ENCODE assay signal across 21 cellular contexts in genomic region chr2:16716944-16717343, GRCh38. TPM values are rescaled to one million over a fixed set of nuclear protein-coding genes. Genes with fewer than 3 reads are reported as not detected.
A peak's percentile ranks its signal among the peaks of the same experiment; 100 is the strongest.
DNase-seq lines count a peak whose midpoint lies in the region; ATAC-seq and TF ChIP-seq lines count a peak whose summit lies in the region.
"Had no signal": no experiment of that assay in that cellular context is flagged by ENCODE, and none has a peak within 500 bp of the region (broad histone marks: within the 10 kb centered on the region; RNA-seq: fewer than 3 reads in every experiment).

No MANE protein-coding gene starts in this region.

- no peak overlapping the region for H2AK5ac ChIP-seq in H9 (ENCODE audit: insufficient read length, low read length)

- DNase-seq in Right ventricle myocardium superior (peak; percentile 56), right atrium auricular region (ENCODE audit: low spot score) (no peak), glutamatergic neuron (no peak), neural crest cell (ENCODE audit: low read depth, low spot score) (no peak), upper lobe of left lung (no peak), H9 (no peak), foreskin keratinocyte (no peak), Kasumi-1 (lab: John Stamatoyannopoulos, UW) (no peak)
- DNase-seq: 8988T; C1 segment of cervical spinal cord; Calu3; CD8-positive, alpha-beta memory T cell; DMS153; GM23248; Karpas-422; NCI-H1417; NCI-H1694 treated with DMSO at 0.1 percent for 48 hours; NCI-H2081 treated with DMSO at 0.1 percent for 48 hours; NCI-H446; NCI-H526 treated with DMSO at 0.1 percent for 48 hours had no signal

- WGBS in upper lobe of left lung, 2 donors: 88 to 92% methylated on average over 1 to 4 of the region's 4 CpGs
- WGBS in H9 (ENCODE audit: extremely low coverage, insufficient read length, low lambda C conversion rate): no CpG with 5 or more reads among the region's 4 CpGs

- no peak overlapping the region for H3K56ac ChIP-seq in H9 (ENCODE audit: insufficient read length, low read depth, low read length)

- no peaks in the 10 kb centered on the region for H4K20me1 ChIP-seq in H9 (ENCODE audit: control insufficient read depth, insufficient read depth, insufficient read length)

- H2BK20ac ChIP-seq in H9 (ENCODE audit: low read depth, low read length, poor library complexity, severe bottlenecking): no peak overlapping the region

- no peaks in the 10 kb centered on the region for H3K79me1 ChIP-seq in H9 (ENCODE audit: insufficient read depth, low read depth, low read length, poor library complexity, severe bottlenecking)

- no peak overlapping the region for H3K18ac ChIP-seq in H9 (ENCODE audit: insufficient read length, low read depth, low read length)

- TF ChIP-seq CTCF in right atrium auricular region (IDR thresholded peaks at IDR 0.05): no peak
- no peak for TF ChIP-seq CTCF in glutamatergic neuron (IDR thresholded peaks at IDR 0.05; ENCODE audit: partially characterized antibody, unreplicated experiment)
- TF ChIP-seq CTCF in neural crest cell (conservative IDR thresholded peaks at IDR 0.05): no peak
- no peak for TF ChIP-seq CTCF in upper lobe of left lung (IDR thresholded peaks at IDR 0.05)
- TF ChIP-seq CTCF in H9 (conservative IDR thresholded peaks at IDR 0.05): no peak
- TF ChIP-seq CTCF in foreskin keratinocyte (conservative IDR thresholded peaks at IDR 0.05): no peak

- no peak overlapping the region for H2BK5ac ChIP-seq in H9 (ENCODE audit: insufficient read length, low read length)

- H3K9ac ChIP-seq in H9 (ENCODE audit: extremely low read depth, insufficient read length, low read length): no peak overlapping the region
- H3K9ac ChIP-seq: GM23248 had no signal

- H3K27ac Mint-ChIP-seq in glutamatergic neuron (ENCODE audit: unreplicated experiment): peak overlapping the region; percentile 16
- H3K27ac Mint-ChIP-seq in neural crest cell (ENCODE audit: unreplicated experiment): peak overlapping the region; percentile 64
- peak overlapping the region in 1 of 3 experiments; percentile 46; a peak in 1 of 7 replicates for H3K27ac Mint-ChIP-seq in H9

- no peak overlapping the region for H2BK120ac ChIP-seq in H9 (ENCODE audit: low read depth, low read length, poor library complexity, severe bottlenecking)

- H3K4me3 ChIP-seq in right atrium auricular region: no peak overlapping the region
- H3K4me3 ChIP-seq in upper lobe of left lung: no peak overlapping the region
- H3K4me3 ChIP-seq: GM23248 had no signal

- H3K4me3 Mint-ChIP-seq in glutamatergic neuron (ENCODE audit: unreplicated experiment) (no peak overlapping the region), neural crest cell (no peak overlapping the region), H9 (no peak overlapping the region)
- H3K4me3 Mint-ChIP-seq: CD8-positive, alpha-beta memory T cell had no signal

- H3T11ph ChIP-seq in H9 (ENCODE audit: low read length): no peak overlapping the region

- H4K5ac ChIP-seq in H9 (ENCODE audit: insufficient read length, low read depth, low read length): no peak overlapping the region

- no peak for TF ChIP-seq POLR2A in upper lobe of left lung (IDR thresholded peaks at IDR 0.05)

- no peak overlapping the region for H3K23ac ChIP-seq in H9 (ENCODE audit: insufficient read length, low read depth, low read length)

- H2BK12ac ChIP-seq in H9 (ENCODE audit: insufficient read length, low read depth, low read length): no peak overlapping the region

- H3K36me3 ChIP-seq in right atrium auricular region (no peaks in the 10 kb centered on the region), upper lobe of left lung (no peaks in the 10 kb centered on the region)

- H3K23me2 ChIP-seq in H9 (ENCODE audit: insufficient read length, low read depth, low read length, poor library complexity, severe bottlenecking): no peaks in the 10 kb centered on the region

- H3K14ac ChIP-seq in H9 (ENCODE audit: insufficient read depth, low read length): no peak overlapping the region

- H3K4me2 ChIP-seq in H9 (ENCODE audit: insufficient read depth, insufficient read length, low read length): no peak overlapping the region

- no peak for TF ChIP-seq EP300 in upper lobe of left lung (IDR thresholded peaks at IDR 0.05)

- no peak overlapping the region for H4K8ac ChIP-seq in H9 (replicated peaks; ENCODE audit: insufficient read length, low read depth, low read length)

- H3K27me3 Mint-ChIP-seq in glutamatergic neuron (ENCODE audit: unreplicated experiment): peaks cover 4% of the 10 kb centered on the region
- no peaks in the 10 kb centered on the region for H3K27me3 Mint-ChIP-seq in neural crest cell (ENCODE audit: low read depth)
- no peaks in the 10 kb centered on the region for H3K27me3 Mint-ChIP-seq in H9 (ENCODE audit: low read depth)

- H4K91ac ChIP-seq in H9 (ENCODE audit: insufficient read length, low read depth, low read length): no peak overlapping the region

- H3K4me1 ChIP-seq in right atrium auricular region (peaks cover 0 to 31% of the 10 kb centered on the region in 2 donors), upper lobe of left lung (peaks cover 0 to 7% (median 0%) of the 10 kb centered on the region in 4 donors), H9 (ENCODE audit: insufficient read depth, low read length) (no peaks in the 10 kb centered on the region), foreskin keratinocyte (no peaks in the 10 kb centered on the region)

- H3K79me2 ChIP-seq in H9 (ENCODE audit: insufficient read depth, low read length): no peaks in the 10 kb centered on the region

- H3K36me3 Mint-ChIP-seq in glutamatergic neuron (ENCODE audit: unreplicated experiment) (no peaks in the 10 kb centered on the region), neural crest cell (ENCODE audit: low read depth) (no peaks in the 10 kb centered on the region), H9 (ENCODE audit: insufficient read depth in 1 of 3, low read depth in 3 of 3) (no peaks in the 10 kb centered on the region)
- H3K36me3 Mint-ChIP-seq: CD8-positive, alpha-beta memory T cell had no signal

- H3K9me3 Mint-ChIP-seq in glutamatergic neuron (ENCODE audit: unreplicated experiment) (no peaks in the 10 kb centered on the region), neural crest cell (no peaks in the 10 kb centered on the region), H9 (no peaks in the 10 kb centered on the region; a peak in 1 of 5 replicates)

- H3K27ac ChIP-seq in right atrium auricular region (no peak overlapping the region), upper lobe of left lung (no peak overlapping the region), H9 (ENCODE audit: insufficient read length, low read depth, low read length) (no peak overlapping the region), foreskin keratinocyte (no peak overlapping the region)
- H3K27ac ChIP-seq: GM23248 had no signal

- no peaks in the 10 kb centered on the region for H3K27me3 ChIP-seq in right atrium auricular region
- no peaks in the 10 kb centered on the region for H3K27me3 ChIP-seq in upper lobe of left lung
- no peaks in the 10 kb centered on the region for H3K27me3 ChIP-seq in H9 (ENCODE audit: insufficient read depth, low read length)
- H3K27me3 ChIP-seq in foreskin keratinocyte: no peaks in the 10 kb centered on the region

- no peak overlapping the region for H2AFZ ChIP-seq in H9 (ENCODE audit: low read length)
- H2AFZ ChIP-seq: GM23248 had no signal

- H3K4me1 Mint-ChIP-seq in glutamatergic neuron (ENCODE audit: low read depth, unreplicated experiment): peaks cover 27% of the 10 kb centered on the region
- peaks cover 27% of the 10 kb centered on the region for H3K4me1 Mint-ChIP-seq in neural crest cell
- no peaks in the 10 kb centered on the region; a peak in 1 of 4 replicates for H3K4me1 Mint-ChIP-seq in H9
- H3K4me1 Mint-ChIP-seq: CD8-positive, alpha-beta memory T cell had no signal

- ATAC-seq in Right ventricle myocardium superior (ENCODE audit: poor library complexity) (peak; percentile 42), upper lobe of left lung (ENCODE audit: low FRiP score in 2 of 2) (peak; percentile 5 to 12), foreskin keratinocyte (no peak)

- H3K4ac ChIP-seq in H9 (ENCODE audit: low read depth, low read length): no peak overlapping the region

- H2BK15ac ChIP-seq in H9 (ENCODE audit: low read depth, low read length): no peak overlapping the region

- H3K9me3 ChIP-seq in right atrium auricular region (no peaks in the 10 kb centered on the region), upper lobe of left lung (no peaks in the 10 kb centered on the region), H9 (ENCODE audit: control insufficient read depth, low read depth, low read length) (no peaks in the 10 kb centered on the region)

- intact Hi-C loops in Right ventricle myocardium superior (cut with DNase I): no loop called here

RNA-seq across cellular contexts. Expression of gene CYRIA, which starts 51.3 kb away (rescaled TPM):
- total RNA-seq in Right ventricle myocardium superior (3.9 TPM), right atrium auricular region (1 to 10 TPM; 1.7 to 2.8 TPM), glutamatergic neuron (ENCODE audit: unreplicated experiment) (19.3 TPM), neural crest cell (10.2 and 11.1 TPM in 2 replicates), upper lobe of left lung (10 to 100 TPM; 14.9 to 23.5 (median 20.5) TPM), H9 (2021) (2.2 and 2.3 TPM in 2 replicates), foreskin keratinocyte (0.10 and 0.14 TPM in 2 replicates)
- 0.04 and 0.22 TPM in 2 replicates for polyA plus RNA-seq in foreskin keratinocyte
- total RNA-seq: G401, GM23248 had no signal
- polyA plus RNA-seq: GM23248 had no signal
